In genomic region chr1:155609515-155610256, GRCh38 we compare ENCODE assay signal across 8 cellular contexts. TPM values are rescaled to one million over a fixed set of nuclear protein-coding genes. Genes with fewer than 3 reads are reported as not detected.
DNase-seq lines count a peak whose midpoint lies in the region; ATAC-seq, FAIRE-seq and TF ChIP-seq lines count a peak whose summit lies in the region.

MSTO1 (plus strand) TSS chr1:155610218; CDS start chr1:155610249, 31 bp downstream.

- ATAC-seq in HG02759 (IDR thresholded peaks at IDR 0.05; ENCODE audit: unreplicated experiment) (peak; percentile 93), Right ventricle myocardium inferior (peak; percentile 99), pancreas (peak; percentile 99)

- peak within 1 kb of the TSS in 3 of 4 donors; percentile 47 to 63 (median 54) for H3K27ac ChIP-seq in pancreas
- peak within 1 kb of the TSS; percentile 67 to 76 for H3K27ac ChIP-seq in tibial artery

- H3K9me3 ChIP-seq in pancreas (no peaks in the 10 kb centered on the region), tibial artery (no peaks in the 10 kb centered on the region)

- H3K4me3 ChIP-seq in GM12864 (ENCODE audit: low read depth, low read length) (peak within 1 kb of the TSS; percentile 85), pancreas (peak within 1 kb of the TSS; percentile 23 to 68 (median 53)), tibial artery (peak within 1 kb of the TSS; percentile 54 to 74)

- intact Hi-C loops in Right ventricle myocardium inferior (cut with DNase I) (no loop called here), pancreas (cut with DNase I) (no loop called here), tibial artery (cut with DNase I; ENCODE audit: low total_unique reads) (no loop called here)

- DNase-seq in GM12864 (ENCODE audit: low read depth): peak; percentile 98
- peak; percentile 96 to 99 (median 98) for DNase-seq in NCI-H1417 (lab: John Stamatoyannopoulos, UW)
- DNase-seq in SW 1271 (lab: John Stamatoyannopoulos, UW): peak; percentile 78 to 88
- peak; percentile 97 for DNase-seq in activated naive CD8-positive, alpha-beta T cell treated with anti-CD3 and anti-CD28 coated beads, Interleukin-2, amount 50 U/mL, for 16 hours (ENCODE audit: low read depth, low spot score)
- DNase-seq in Right ventricle myocardium inferior (ENCODE audit: missing footprints): peak; percentile 98
- DNase-seq in pancreas: peak; percentile 91 to 97 (median 96)
- peak; percentile 98 for DNase-seq in tibial artery

- TF ChIP-seq CTCF in GM12864 (IDR thresholded peaks at IDR 0.05; ENCODE audit: low read depth, low read length, missing control alignments) (no peak), pancreas (IDR thresholded peaks at IDR 0.05) (no peak), tibial artery (IDR thresholded peaks at IDR 0.05) (peak in 1 of 2 experiments; percentile 23)

- whole genome bisulfite sequencing in pancreas, 2 donors: 6 to 7% methylated on average over 42 to 46 of the region's 47 CpGs

- no peaks in the 10 kb centered on the region for H3K27me3 ChIP-seq in pancreas
- H3K27me3 ChIP-seq in tibial artery: no peaks in the 10 kb centered on the region

- peaks cover 0 to 3% (median 0%) of the 10 kb centered on the region in 3 donors for H3K4me1 ChIP-seq in pancreas
- peaks cover 0 to 3% (median 0%) of the 10 kb centered on the region in 4 donors for H3K4me1 ChIP-seq in tibial artery

- H3K36me3 ChIP-seq in pancreas (peaks cover 0 to 6% (median 0%) of the 10 kb centered on the region in 3 donors), tibial artery (peaks cover 12 to 14% (median 14%) of the 10 kb centered on the region in 3 donors)

- no peak for FAIRE-seq in pancreas (lab: Jason Lieb, UNC)

RNA-seq across cellular contexts. Expression of gene MSTO1, which starts in this region (rescaled TPM):
- 15.3 TPM for total RNA-seq in Right ventricle myocardium inferior
- 10 to 100 TPM; 10.8 to 27.0 (median 19.8) TPM for total RNA-seq in pancreas
- polyA plus RNA-seq in pancreas: 10 to 100 TPM; 47.0 to 47.1 TPM

Comparison
In these comparisons a context has a peak if more than half of its experiments do, and no peak if none do; other contexts are left out.
1. Peak in every context shown above with its lines: DNase-seq, ATAC-seq, H3K4me3 ChIP-seq and H3K27ac ChIP-seq.